17 cellular contexts compared by ENCODE assay signal in the genomic region with DNA sequence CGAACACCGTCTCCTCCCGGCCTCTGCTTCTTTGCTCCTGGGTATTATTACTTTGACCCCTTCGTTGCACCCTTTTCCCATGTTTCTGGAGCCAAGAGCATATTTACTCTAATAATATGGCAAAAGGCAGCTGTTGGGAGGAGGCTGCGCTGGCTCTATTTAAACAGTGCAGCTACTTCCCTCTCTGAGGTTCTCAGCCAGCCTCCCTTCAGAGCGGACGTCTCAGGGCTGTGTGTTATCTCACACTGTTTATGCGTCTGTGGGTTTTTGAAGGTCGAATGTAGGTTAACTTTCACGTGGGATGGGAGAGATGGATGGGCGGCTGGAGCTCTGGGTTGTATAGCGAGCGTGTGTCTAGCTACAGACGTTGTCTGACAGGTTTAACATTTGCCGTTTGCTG. TPM values are rescaled to one million over a fixed set of nuclear protein-coding genes. Genes with fewer than 3 reads are reported as not detected.
DNase-seq lines count a peak whose midpoint lies in the region; ATAC-seq lines count a peak whose summit lies in the region.
"Had no signal": no experiment of that assay in that cellular context is flagged by ENCODE, and none has a peak within 500 bp of the region (broad histone marks: within the 10 kb centered on the region; RNA-seq: fewer than 3 reads in every experiment).

No MANE protein-coding gene starts in this region.

- peaks cover 47% of the 10 kb centered on the region for H3K27me3 Mint-ChIP-seq in stimulated activated naive CD8-positive, alpha-beta T cell treated with anti-CD3 and anti-CD28 coated beads, Interleukin-15, amount 100 ng/mL, for 72 hours

- H3K4me3 Mint-ChIP-seq in stimulated activated naive CD8-positive, alpha-beta T cell treated with anti-CD3 and anti-CD28 coated beads, Interleukin-15, amount 100 ng/mL, for 72 hours, result no peak overlapping the region
- H3K4me3 Mint-ChIP-seq: neural crest cell had no signal

- peak; percentile 29 for ATAC-seq in stimulated activated naive CD8-positive, alpha-beta T cell treated with anti-CD3 and anti-CD28 coated beads, Interleukin-15, Interleukin-2, amounts not matched to agents 100 U/mL and 50 U/mL, for 24 hours
- no peak for ATAC-seq in stimulated activated naive CD8-positive, alpha-beta T cell treated with anti-CD3 and anti-CD28 coated beads, Interleukin-15, amount 100 ng/mL, for 72 hours
- ATAC-seq: right cardiac atrium had no signal

- no peak overlapping the region for H2AK5ac ChIP-seq in mesenchymal stem cell (ENCODE audit: low read length, severe bottlenecking)

- H3K4me2 ChIP-seq in mesenchymal stem cell (ENCODE audit: low read length, poor library complexity, severe bottlenecking), result no peak overlapping the region

- no peak overlapping the region for H3K18ac ChIP-seq in mesenchymal stem cell (ENCODE audit: low read depth in 1 of 2, low read length in 2 of 2)

- peaks cover 0 to 5% of the 10 kb centered on the region in 2 donors for H3K9me3 Mint-ChIP-seq in stimulated activated naive CD8-positive, alpha-beta T cell treated with anti-CD3 and anti-CD28 coated beads, Interleukin-15, amount 100 ng/mL, for 72 hours
- H3K9me3 Mint-ChIP-seq: activated T-helper 2 cell treated with anti-CD3 and anti-CD28 coated beads, Interferon-gamma antibody, Interleukin-2, Interleukin-4, amounts not matched to agents 10 μg/mL and 5 μg/mL and 100 μg/mL, durations not matched to agents 14 hours and 24 hours and 36 hours; neural crest cell had no signal

- no peak overlapping the region for H3K23ac ChIP-seq in mesenchymal stem cell (ENCODE audit: low read length in 2 of 2)

- no peaks in the 10 kb centered on the region for H3K4me1 ChIP-seq in mesenchymal stem cell (ENCODE audit: control insufficient read depth, insufficient read depth, low read depth, low read length)

- H2BK120ac ChIP-seq in mesenchymal stem cell (ENCODE audit: low read depth, low read length), result no peak overlapping the region

- no peak overlapping the region for H3K4me3 ChIP-seq in mesenchymal stem cell (ENCODE audit: insufficient read depth in 1 of 2, low read depth in 1 of 2, low read length in 2 of 2)
- H3K4me3 ChIP-seq: MG63, upper lobe of left lung had no signal

- H2BK5ac ChIP-seq in mesenchymal stem cell (ENCODE audit: low read depth, low read length, poor library complexity, severe bottlenecking), result no peak overlapping the region

- no peak overlapping the region for H4K8ac ChIP-seq in mesenchymal stem cell (ENCODE audit: low read length)

- H3K4me1 Mint-ChIP-seq in stimulated activated naive CD8-positive, alpha-beta T cell treated with anti-CD3 and anti-CD28 coated beads, Interleukin-15, amount 100 ng/mL, for 72 hours, result peaks cover 26% of the 10 kb centered on the region
- H3K4me1 Mint-ChIP-seq: neural crest cell had no signal

- peaks cover 4 to 52% of the 10 kb centered on the region in 2 experiments for H3K27me3 ChIP-seq in mesenchymal stem cell (ENCODE audit: control insufficient read depth in 1 of 2, insufficient read depth in 1 of 2, low read length in 2 of 2)
- H3K27me3 ChIP-seq: MG63, upper lobe of left lung had no signal

- peaks cover 7% of the 10 kb centered on the region for H3K9me3 ChIP-seq in mesenchymal stem cell (ENCODE audit: control insufficient read depth, low read length)
- H3K9me3 ChIP-seq: MG63, upper lobe of left lung had no signal

- no peak overlapping the region for H3K14ac ChIP-seq in mesenchymal stem cell (ENCODE audit: low read length in 2 of 2)

- H3K4ac ChIP-seq in mesenchymal stem cell (ENCODE audit: low read depth in 1 of 2, low read length in 2 of 2), result no peak overlapping the region

- no peak overlapping the region for H3K9ac ChIP-seq in mesenchymal stem cell (ENCODE audit: low read length)

- 68% methylated on average over 14 of the region's 15 CpGs for WGBS in mesenchymal stem cell

- no peak for DNase-seq in stimulated activated naive CD8-positive, alpha-beta T cell treated with anti-CD3 and anti-CD28 coated beads, Interleukin-15, Interleukin-2, amounts not matched to agents 100 U/mL and 50 U/mL, for 24 hours
- DNase-seq in stimulated activated naive CD8-positive, alpha-beta T cell treated with anti-CD3 and anti-CD28 coated beads, Interleukin-15, amount 100 ng/mL, for 72 hours, result no peak
- DNase-seq in amniotic epithelial cell (ENCODE audit: low read depth) (peak; percentile 78), mesenchymal stem cell (peak; percentile 12), NCI-H524 (lab: John Stamatoyannopoulos, UW) (no peak), DMS153 (lab: John Stamatoyannopoulos, UW) (no peak), NCI-H82 treated with DMSO at 0.1 percent for 48 hours (lab: John Stamatoyannopoulos, UW; ENCODE audit: unreplicated experiment) (no peak)
- DNase-seq in stimulated activated naive CD4-positive, alpha-beta T cell treated with Interleukin-2 at 50 U/mL for 16 hours (lab: John Stamatoyannopoulos, UW), result no peak
- DNase-seq: DND-41; H7; MG63; right cardiac atrium; Right ventricle myocardium superior; stimulated activated CD4-positive, alpha-beta T cell treated with anti-CD3 and anti-CD28 coated beads, Interleukin-4, amount 100 ng/mL, for 1 hour; upper lobe of left lung had no signal

- H3K36me3 ChIP-seq in mesenchymal stem cell (ENCODE audit: control insufficient read depth in 1 of 2, insufficient read depth in 2 of 2, low read depth in 1 of 2, low read length in 2 of 2), result no peaks in the 10 kb centered on the region
- H3K36me3 ChIP-seq: MG63, upper lobe of left lung had no signal

- no peak overlapping the region for H2BK15ac ChIP-seq in mesenchymal stem cell (ENCODE audit: low read depth, poor library complexity, severe bottlenecking)

- no peak overlapping the region for H2AFZ ChIP-seq in mesenchymal stem cell (ENCODE audit: low read depth, low read length)

- no peak overlapping the region for H3K27ac ChIP-seq in mesenchymal stem cell (ENCODE audit: low read length, poor library complexity, severe bottlenecking)
- H3K27ac ChIP-seq: upper lobe of left lung had no signal

- peak overlapping the region in 1 of 2 donors; percentile 23 for H3K27ac Mint-ChIP-seq in stimulated activated naive CD8-positive, alpha-beta T cell treated with anti-CD3 and anti-CD28 coated beads, Interleukin-15, amount 100 ng/mL, for 72 hours
- H3K27ac Mint-ChIP-seq: activated T-helper 2 cell treated with anti-CD3 and anti-CD28 coated beads, Interferon-gamma antibody, Interleukin-2, Interleukin-4, amounts not matched to agents 10 μg/mL and 5 μg/mL and 100 μg/mL, durations not matched to agents 14 hours and 24 hours and 36 hours had no signal

- no peak overlapping the region for H4K91ac ChIP-seq in mesenchymal stem cell (ENCODE audit: low read length)

- no peaks in the 10 kb centered on the region for H3K79me1 ChIP-seq in mesenchymal stem cell (replicated peaks; ENCODE audit: low read length, poor library complexity, severe bottlenecking)

- no peak overlapping the region for H2BK12ac ChIP-seq in mesenchymal stem cell (ENCODE audit: low read length in 2 of 2)

RNA-seq across cellular contexts. Expression of gene COX4I1, which starts 45.3 kb away (rescaled TPM):
- polyA plus RNA-seq in mesenchymal stem cell (2013, experiment 1 of 2), result 933 TPM
- polyA plus RNA-seq in mesenchymal stem cell (2013, experiment 2 of 2), result 903 TPM

RNA-seq across cellular contexts. Expression of gene EMC8, which starts 45.4 kb away (rescaled TPM):
- 26.5 TPM for polyA plus RNA-seq in mesenchymal stem cell (2013, experiment 1 of 2)
- 26.0 TPM for polyA plus RNA-seq in mesenchymal stem cell (2013, experiment 2 of 2)

RNA-seq across cellular contexts. Expression of gene IRF8, which starts 54.2 kb away (rescaled TPM):
- polyA plus RNA-seq in mesenchymal stem cell (2013, experiment 1 of 2), result 0.21 TPM
- 0.08 TPM for polyA plus RNA-seq in mesenchymal stem cell (2013, experiment 2 of 2)

Comparison
In these comparisons a context has a peak if more than half of its experiments do, and no peak if none do; other contexts are left out.
1. DNase-seq: peak in amniotic epithelial cell (single experiment) and mesenchymal stem cell (single experiment); none in stimulated activated naive CD8-positive, alpha-beta T cell treated with anti-CD3 and anti-CD28 coated beads, Interleukin-15, Interleukin-2, amounts not matched to agents 100 U/mL and 50 U/mL, for 24 hours (single experiment), stimulated activated naive CD8-positive, alpha-beta T cell treated with anti-CD3 and anti-CD28 coated beads, Interleukin-15, amount 100 ng/mL, for 72 hours (0 of 2), NCI-H524 (0 of 2), DMS153 (single experiment), stimulated activated naive CD4-positive, alpha-beta T cell treated with Interleukin-2 at 50 U/mL for 16 hours (single experiment) and NCI-H82 treated with DMSO at 0.1 percent for 48 hours (single experiment).